Comparison of ENCODE assay signal across 1 cellular context in genomic region chr6:156719720-156720563, GRCh38.
TF ChIP-seq lines count a peak whose summit lies in the region.

No MANE protein-coding gene starts in this region.

TF ChIP-seq in HepG2, 621 proteins besides CTCF, POLR2A, EP300 and RAD21 (continued from another document and continues in another):
- TF ChIP-seq, protein P1, sequence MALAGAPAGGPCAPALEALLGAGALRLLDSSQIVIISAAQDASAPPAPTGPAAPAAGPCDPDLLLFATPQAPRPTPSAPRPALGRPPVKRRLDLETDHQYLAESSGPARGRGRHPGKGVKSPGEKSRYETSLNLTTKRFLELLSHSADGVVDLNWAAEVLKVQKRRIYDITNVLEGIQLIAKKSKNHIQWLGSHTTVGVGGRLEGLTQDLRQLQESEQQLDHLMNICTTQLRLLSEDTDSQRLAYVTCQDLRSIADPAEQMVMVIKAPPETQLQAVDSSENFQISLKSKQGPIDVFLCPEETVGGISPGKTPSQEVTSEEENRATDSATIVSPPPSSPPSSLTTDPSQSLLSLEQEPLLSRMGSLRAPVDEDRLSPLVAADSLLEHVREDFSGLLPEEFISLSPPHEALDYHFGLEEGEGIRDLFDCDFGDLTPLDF (CRISPR knock-in tag; IDR thresholded peaks at IDR 0.05) = peak; percentile 94
- TF ChIP-seq ZFY (CRISPR knock-in tag; IDR thresholded peaks at IDR 0.05) = peak; percentile 97
- TF ChIP-seq, protein P2, sequence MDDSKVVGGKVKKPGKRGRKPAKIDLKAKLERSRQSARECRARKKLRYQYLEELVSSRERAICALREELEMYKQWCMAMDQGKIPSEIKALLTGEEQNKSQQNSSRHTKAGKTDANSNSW (CRISPR knock-in tag; IDR thresholded peaks at IDR 0.05; ENCODE audit: borderline replicate concordance) = peak; percentile 94; the same call in 1 of the 2 replicates
- no peak for TF ChIP-seq MATR3 (CRISPR knock-in tag; IDR thresholded peaks at IDR 0.05)
- peak; percentile 57; the same call in 1 of the 2 replicates for TF ChIP-seq FLYWCH1 (CRISPR knock-in tag; IDR thresholded peaks at IDR 0.05)
- TF ChIP-seq LCORL (IDR thresholded peaks at IDR 0.05) = no peak
- peak; percentile 98 for TF ChIP-seq LCORL (CRISPR knock-in tag; IDR thresholded peaks at IDR 0.05)
- TF ChIP-seq AHR (CRISPR knock-in tag; IDR thresholded peaks at IDR 0.05) = no peak
- no peak for TF ChIP-seq CAMTA2 (CRISPR knock-in tag; IDR thresholded peaks at IDR 0.05; ENCODE audit: borderline replicate concordance)
- TF ChIP-seq, protein P3, sequence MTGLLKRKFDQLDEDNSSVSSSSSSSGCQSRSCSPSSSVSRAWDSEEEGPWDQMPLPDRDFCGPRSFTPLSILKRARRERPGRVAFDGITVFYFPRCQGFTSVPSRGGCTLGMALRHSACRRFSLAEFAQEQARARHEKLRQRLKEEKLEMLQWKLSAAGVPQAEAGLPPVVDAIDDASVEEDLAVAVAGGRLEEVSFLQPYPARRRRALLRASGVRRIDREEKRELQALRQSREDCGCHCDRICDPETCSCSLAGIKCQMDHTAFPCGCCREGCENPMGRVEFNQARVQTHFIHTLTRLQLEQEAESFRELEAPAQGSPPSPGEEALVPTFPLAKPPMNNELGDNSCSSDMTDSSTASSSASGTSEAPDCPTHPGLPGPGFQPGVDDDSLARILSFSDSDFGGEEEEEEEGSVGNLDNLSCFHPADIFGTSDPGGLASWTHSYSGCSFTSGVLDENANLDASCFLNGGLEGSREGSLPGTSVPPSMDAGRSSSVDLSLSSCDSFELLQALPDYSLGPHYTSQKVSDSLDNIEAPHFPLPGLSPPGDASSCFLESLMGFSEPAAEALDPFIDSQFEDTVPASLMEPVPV (CRISPR knock-in tag; IDR thresholded peaks at IDR 0.05) = no peak
- TF ChIP-seq BCL6 (CRISPR knock-in tag; IDR thresholded peaks at IDR 0.05) = peak; percentile 80
- no peak for TF ChIP-seq SRSF9 (IDR thresholded peaks at IDR 0.05; ENCODE audit: borderline replicate concordance, insufficient read depth, low read depth, low read length, poor library complexity, severe bottlenecking)
- peak; percentile 91; the same call in 1 of the 2 replicates for TF ChIP-seq ZNF230 (CRISPR knock-in tag; IDR thresholded peaks at IDR 0.05)
- TF ChIP-seq ZNF558 (CRISPR knock-in tag; IDR thresholded peaks at IDR 0.05; ENCODE audit: borderline replicate concordance) = peak; percentile 90; the same call in 1 of the 2 replicates
- peak; percentile 83 for TF ChIP-seq NR2C2 (CRISPR knock-in tag; IDR thresholded peaks at IDR 0.05; ENCODE audit: borderline replicate concordance)
- TF ChIP-seq, protein P4, sequence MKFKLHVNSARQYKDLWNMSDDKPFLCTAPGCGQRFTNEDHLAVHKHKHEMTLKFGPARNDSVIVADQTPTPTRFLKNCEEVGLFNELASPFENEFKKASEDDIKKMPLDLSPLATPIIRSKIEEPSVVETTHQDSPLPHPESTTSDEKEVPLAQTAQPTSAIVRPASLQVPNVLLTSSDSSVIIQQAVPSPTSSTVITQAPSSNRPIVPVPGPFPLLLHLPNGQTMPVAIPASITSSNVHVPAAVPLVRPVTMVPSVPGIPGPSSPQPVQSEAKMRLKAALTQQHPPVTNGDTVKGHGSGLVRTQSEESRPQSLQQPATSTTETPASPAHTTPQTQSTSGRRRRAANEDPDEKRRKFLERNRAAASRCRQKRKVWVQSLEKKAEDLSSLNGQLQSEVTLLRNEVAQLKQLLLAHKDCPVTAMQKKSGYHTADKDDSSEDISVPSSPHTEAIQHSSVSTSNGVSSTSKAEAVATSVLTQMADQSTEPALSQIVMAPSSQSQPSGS (CRISPR knock-in tag; IDR thresholded peaks at IDR 0.05) = peak; percentile 71
- TF ChIP-seq ZNF580 (CRISPR knock-in tag; IDR thresholded peaks at IDR 0.05; ENCODE audit: borderline replicate concordance, low read depth) = peak; percentile 96
- no peak for TF ChIP-seq PCBP2 (optimal IDR thresholded peaks at IDR 0.05; ENCODE audit: low read depth, low read length, poor library complexity, severe bottlenecking)
- no peak for TF ChIP-seq SRSF4 (IDR thresholded peaks at IDR 0.05; ENCODE audit: low read depth, low read length, poor library complexity, severe bottlenecking)
- peak; percentile 100 for TF ChIP-seq ZNF687 (CRISPR knock-in tag; IDR thresholded peaks at IDR 0.05)
- peak; percentile 99 for TF ChIP-seq ZNF547 (CRISPR knock-in tag; IDR thresholded peaks at IDR 0.05)
- TF ChIP-seq ZNF878 (CRISPR knock-in tag; IDR thresholded peaks at IDR 0.05) = peak; percentile 63
- TF ChIP-seq ZNF280D (CRISPR knock-in tag; IDR thresholded peaks at IDR 0.05) = no peak
- peak; percentile 82; the same call in 1 of the 2 replicates for TF ChIP-seq MXD4 (CRISPR knock-in tag; IDR thresholded peaks at IDR 0.05)
- 0 out of 2 replicates have a peak, but pooled peaks have one; percentile 62 for TF ChIP-seq ZNF773 (CRISPR knock-in tag; IDR thresholded peaks at IDR 0.05; ENCODE audit: borderline replicate concordance)
- TF ChIP-seq ETV5 (CRISPR knock-in tag; IDR thresholded peaks at IDR 0.05; ENCODE audit: borderline replicate concordance) = peak; percentile 77
- peak; percentile 88; the same call in 1 of the 2 replicates for TF ChIP-seq ZNF468 (CRISPR knock-in tag; IDR thresholded peaks at IDR 0.05)
- TF ChIP-seq ZNF253 (CRISPR knock-in tag; IDR thresholded peaks at IDR 0.05; ENCODE audit: borderline replicate concordance) = peak; percentile 51; the same call in 1 of the 2 replicates
- peak; percentile 60; the same call in 1 of the 2 replicates for TF ChIP-seq TBX3 (IDR thresholded peaks at IDR 0.05; ENCODE audit: borderline replicate concordance)
- TF ChIP-seq, protein P5, sequence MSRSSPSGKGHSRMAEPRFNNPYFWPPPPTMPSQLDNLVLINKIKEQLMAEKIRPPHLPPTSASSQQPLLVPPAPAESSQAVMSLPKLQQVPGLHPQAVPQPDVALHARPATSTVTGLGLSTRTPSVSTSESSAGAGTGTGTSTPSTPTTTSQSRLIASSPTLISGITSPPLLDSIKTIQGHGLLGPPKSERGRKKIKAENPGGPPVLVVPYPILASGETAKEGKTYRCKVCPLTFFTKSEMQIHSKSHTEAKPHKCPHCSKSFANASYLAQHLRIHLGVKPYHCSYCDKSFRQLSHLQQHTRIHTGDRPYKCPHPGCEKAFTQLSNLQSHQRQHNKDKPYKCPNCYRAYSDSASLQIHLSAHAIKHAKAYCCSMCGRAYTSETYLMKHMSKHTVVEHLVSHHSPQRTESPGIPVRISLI (CRISPR knock-in tag; IDR thresholded peaks at IDR 0.05; ENCODE audit: borderline replicate concordance) = no peak; the same call in 1 of the 2 replicates
- 0 out of 2 replicates have a peak, but pooled peaks have one; percentile 24 for TF ChIP-seq ZNF34 (CRISPR knock-in tag; IDR thresholded peaks at IDR 0.05; ENCODE audit: borderline replicate concordance)
- TF ChIP-seq ZNF446 (CRISPR knock-in tag; IDR thresholded peaks at IDR 0.05) = peak; percentile 98
- TF ChIP-seq, protein P6, sequence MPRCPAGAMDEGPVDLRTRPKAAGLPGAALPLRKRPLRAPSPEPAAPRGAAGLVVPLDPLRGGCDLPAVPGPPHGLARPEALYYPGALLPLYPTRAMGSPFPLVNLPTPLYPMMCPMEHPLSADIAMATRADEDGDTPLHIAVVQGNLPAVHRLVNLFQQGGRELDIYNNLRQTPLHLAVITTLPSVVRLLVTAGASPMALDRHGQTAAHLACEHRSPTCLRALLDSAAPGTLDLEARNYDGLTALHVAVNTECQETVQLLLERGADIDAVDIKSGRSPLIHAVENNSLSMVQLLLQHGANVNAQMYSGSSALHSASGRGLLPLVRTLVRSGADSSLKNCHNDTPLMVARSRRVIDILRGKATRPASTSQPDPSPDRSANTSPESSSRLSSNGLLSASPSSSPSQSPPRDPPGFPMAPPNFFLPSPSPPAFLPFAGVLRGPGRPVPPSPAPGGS (CRISPR knock-in tag; IDR thresholded peaks at IDR 0.05) = peak; percentile 97; the same call in 1 of the 2 replicates
- peak; percentile 68 for TF ChIP-seq RARG (CRISPR knock-in tag; IDR thresholded peaks at IDR 0.05; ENCODE audit: low read depth)
- TF ChIP-seq SETDB1 (CRISPR knock-in tag; IDR thresholded peaks at IDR 0.05; ENCODE audit: borderline replicate concordance) = no peak
- TF ChIP-seq, protein P7, sequence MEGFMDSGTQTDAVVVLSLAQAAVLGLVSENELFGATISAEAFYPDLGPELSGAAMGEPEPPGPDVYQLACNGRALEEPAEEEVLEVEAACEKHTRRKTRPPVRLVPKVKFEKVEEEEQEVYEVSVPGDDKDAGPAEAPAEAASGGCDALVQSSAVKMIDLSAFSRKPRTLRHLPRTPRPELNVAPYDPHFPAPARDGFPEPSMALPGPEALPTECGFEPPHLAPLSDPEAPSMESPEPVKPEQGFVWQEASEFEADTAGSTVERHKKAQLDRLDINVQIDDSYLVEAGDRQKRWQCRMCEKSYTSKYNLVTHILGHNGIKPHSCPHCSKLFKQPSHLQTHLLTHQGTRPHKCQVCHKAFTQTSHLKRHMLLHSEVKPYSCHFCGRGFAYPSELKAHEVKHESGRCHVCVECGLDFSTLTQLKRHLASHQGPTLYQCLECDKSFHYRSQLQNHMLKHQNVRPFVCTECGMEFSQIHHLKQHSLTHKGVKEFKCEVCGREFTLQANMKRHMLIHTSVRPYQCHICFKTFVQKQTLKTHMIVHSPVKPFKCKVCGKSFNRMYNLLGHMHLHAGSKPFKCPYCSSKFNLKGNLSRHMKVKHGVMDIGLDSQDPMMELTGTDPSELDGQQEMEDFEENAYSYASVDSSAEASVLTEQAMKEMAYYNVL (CRISPR knock-in tag; IDR thresholded peaks at IDR 0.05; ENCODE audit: borderline replicate concordance) = no peak; the same call in 1 of the 2 replicates
- no peak; the same call in 1 of the 2 replicates for TF ChIP-seq MEF2D (CRISPR knock-in tag; IDR thresholded peaks at IDR 0.05)
- TF ChIP-seq ZBTB7B (CRISPR knock-in tag; IDR thresholded peaks at IDR 0.05) = no peak; the same call in none of the 2 replicates
- TF ChIP-seq ZNF652 (CRISPR knock-in tag; IDR thresholded peaks at IDR 0.05; ENCODE audit: borderline replicate concordance, low read depth) = peak; percentile 55; the same call in 1 of the 2 replicates
- TF ChIP-seq SIN3A (IDR thresholded peaks at IDR 0.05; ENCODE audit: borderline replicate concordance, low read depth, low read length) = peak; percentile 75; the same call in 1 of the 2 replicates
- TF ChIP-seq, protein P8, sequence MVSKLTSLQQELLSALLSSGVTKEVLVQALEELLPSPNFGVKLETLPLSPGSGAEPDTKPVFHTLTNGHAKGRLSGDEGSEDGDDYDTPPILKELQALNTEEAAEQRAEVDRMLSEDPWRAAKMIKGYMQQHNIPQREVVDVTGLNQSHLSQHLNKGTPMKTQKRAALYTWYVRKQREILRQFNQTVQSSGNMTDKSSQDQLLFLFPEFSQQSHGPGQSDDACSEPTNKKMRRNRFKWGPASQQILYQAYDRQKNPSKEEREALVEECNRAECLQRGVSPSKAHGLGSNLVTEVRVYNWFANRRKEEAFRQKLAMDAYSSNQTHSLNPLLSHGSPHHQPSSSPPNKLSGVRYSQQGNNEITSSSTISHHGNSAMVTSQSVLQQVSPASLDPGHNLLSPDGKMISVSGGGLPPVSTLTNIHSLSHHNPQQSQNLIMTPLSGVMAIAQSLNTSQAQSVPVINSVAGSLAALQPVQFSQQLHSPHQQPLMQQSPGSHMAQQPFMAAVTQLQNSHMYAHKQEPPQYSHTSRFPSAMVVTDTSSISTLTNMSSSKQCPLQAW (CRISPR knock-in tag; IDR thresholded peaks at IDR 0.05) = peak; percentile 86
